9 cellular contexts compared by ENCODE assay signal in the genomic region with DNA sequence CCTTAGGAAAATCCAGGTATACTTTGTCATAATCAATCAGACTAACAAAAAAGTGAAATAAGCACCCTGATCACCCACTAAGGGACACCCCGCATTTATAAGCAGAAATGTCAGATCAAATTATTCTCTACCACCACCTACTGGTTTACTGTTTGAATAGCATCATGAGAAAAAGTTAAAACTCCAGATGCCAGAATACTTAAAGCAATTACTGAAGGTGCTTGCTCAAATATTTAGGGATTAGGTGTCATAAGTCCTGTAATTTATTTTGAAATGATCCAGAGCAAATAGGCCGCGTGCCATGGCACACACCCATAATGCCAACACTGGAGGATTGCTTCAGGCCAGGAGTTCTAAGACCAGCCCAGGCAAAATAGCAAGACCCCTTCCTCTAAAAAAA. TPM values are rescaled to one million over a fixed set of nuclear protein-coding genes. Genes with fewer than 3 reads are reported as not detected.
DNase-seq lines count a peak whose midpoint lies in the region; ATAC-seq, FAIRE-seq and TF ChIP-seq lines count a peak whose summit lies in the region.
"Had no signal": no experiment of that assay in that cellular context is flagged by ENCODE, and none has a peak within 500 bp of the region (broad histone marks: within the 10 kb centered on the region; RNA-seq: fewer than 3 reads in every experiment).

No MANE protein-coding gene starts in this region.

- no peaks in the 10 kb centered on the region for H3F3A ChIP-seq in PC-3 (ENCODE audit: low read length, unreplicated experiment)

- H3K27me3 ChIP-seq in PC-3 (ENCODE audit: low read length) (no peaks in the 10 kb centered on the region), ovary (no peaks in the 10 kb centered on the region)

- H3K79me2 ChIP-seq in PC-3 (ENCODE audit: low read length): peaks cover 40% of the 10 kb centered on the region

- 45 to 51% (median 48%) methylated on average over 3 of the region's 3 CpGs for WGBS in ovary, 3 donors

- H2AFZ ChIP-seq in PC-3 (ENCODE audit: low read length): no peak overlapping the region

- peak overlapping the region; percentile 91 for H3K4me3 ChIP-seq in PC-3 (ENCODE audit: low read length)
- no peak overlapping the region for H3K4me3 ChIP-seq in ovary

- H3K4me1 ChIP-seq in PC-3 (ENCODE audit: insufficient read depth, low read length) (peaks cover 12% of the 10 kb centered on the region), ovary (ENCODE audit: insufficient read depth) (peaks cover 6% of the 10 kb centered on the region)

- intact Hi-C loops in CD14-positive monocyte (cut with micrococcal nuclease): loop anchor here (1.0 to 10.0 kb wide), 4 partner anchors 57 to 211 kb away; no protein-coding TSS in a partner anchor
- intact Hi-C loops in PC-3 (cut with micrococcal nuclease): loop anchor here (5.0 kb wide), 1 partner anchor 113 kb away; no protein-coding TSS in a partner anchor
- intact Hi-C loops in ovary (cut with DNase I): no loop called here

- peak overlapping the region; percentile 69 to 71 for H3K4me3 Mint-ChIP-seq in CD14-positive monocyte
- no peak overlapping the region for H3K4me3 Mint-ChIP-seq in T-helper 17 cell

- H3K36me3 ChIP-seq in PC-3 (ENCODE audit: low read depth, low read length): peaks cover 39% of the 10 kb centered on the region
- no peaks in the 10 kb centered on the region for H3K36me3 ChIP-seq in ovary

- no TSS peak for BruUV-seq in PC-3 (replicated peaks; lab: Mats Ljungman, UMichigan)

- TF ChIP-seq POLR2A in ovary (IDR thresholded peaks at IDR 0.05): no peak

- peak; percentile 87 for TF ChIP-seq CTCF in CD14-positive monocyte (IDR thresholded peaks at IDR 0.05)
- TF ChIP-seq CTCF in GM20000 (IDR thresholded peaks at IDR 0.05; ENCODE audit: extremely low read depth, missing control alignments): peak; percentile 27
- peak; percentile 57 for TF ChIP-seq CTCF in PC-3 (conservative IDR thresholded peaks at IDR 0.05; ENCODE audit: low read depth, low read length)
- peak in 2 of 3 donors; percentile 40 to 60 for TF ChIP-seq CTCF in ovary (IDR thresholded peaks at IDR 0.05)

- no peaks in the 10 kb centered on the region for H3K9me2 ChIP-seq in PC-3 (replicated peaks; ENCODE audit: low read length)

- no peaks in the 10 kb centered on the region for H4K20me1 ChIP-seq in PC-3 (ENCODE audit: low read length)

- H3K9me3 Mint-ChIP-seq in CD14-positive monocyte: no peaks in the 10 kb centered on the region

- ATAC-seq in PC-3 (no peak), T-helper 17 cell (no peak), HG03457 (IDR thresholded peaks at IDR 0.05; ENCODE audit: unreplicated experiment) (no peak)

- no peak for DNase-seq in CD14-positive monocyte (ENCODE audit: low spot score)
- no peak for DNase-seq in GM20000 (ENCODE audit: low spot score)
- peak; percentile 48 for DNase-seq in PC-3
- no peak for DNase-seq in ovary
- no peak for DNase-seq in mucosa of gallbladder (ENCODE audit: low spot score)
- no peak for DNase-seq in T-helper 17 cell

- POLR2A ChIA-PET in PC-3 (lab: Charles Lee; ENCODE audit: unreplicated experiment): no interaction called here

- no peak overlapping the region for H3K27ac ChIP-seq in PC-3 (ENCODE audit: low read length)
- no peak overlapping the region for H3K27ac ChIP-seq in ovary

- TF ChIP-seq EP300 in ovary (IDR thresholded peaks at IDR 0.05): no peak

- CTCF ChIA-PET in PC-3 (lab: Charles Lee): interaction anchor here (1.1 kb wide), 1 partner anchor 145 kb away, joined by 3 read pairs; no protein-coding TSS in a partner anchor

- no peak overlapping the region for H3K9ac ChIP-seq in PC-3 (ENCODE audit: low read length)

- H3K9me3 ChIP-seq in PC-3 (ENCODE audit: low read length): no peaks in the 10 kb centered on the region
- no peaks in the 10 kb centered on the region for H3K9me3 ChIP-seq in ovary
- H3K9me3 ChIP-seq in T-helper 17 cell (ENCODE audit: control insufficient read depth, low read length, poor library complexity, severe bottlenecking): no peaks in the 10 kb centered on the region

- peaks cover 6 to 22% of the 10 kb centered on the region in 2 donors for H3K36me3 Mint-ChIP-seq in CD14-positive monocyte
- no peaks in the 10 kb centered on the region for H3K36me3 Mint-ChIP-seq in T-helper 17 cell (ENCODE audit: low read depth)

- H3K27ac Mint-ChIP-seq in CD14-positive monocyte (peak overlapping the region in 6 of 7 donors; percentile 54 to 87 (median 80)), T-helper 17 cell (no peak overlapping the region)

- H3K27me3 Mint-ChIP-seq in CD14-positive monocyte (ENCODE audit: low read depth in 3 of 3) (no peaks in the 10 kb centered on the region), T-helper 17 cell (no peaks in the 10 kb centered on the region)

- H3K4me2 ChIP-seq in PC-3 (ENCODE audit: low read length): peak overlapping the region; percentile 85

- H3K4me1 Mint-ChIP-seq in CD14-positive monocyte (peaks cover 33% of the 10 kb centered on the region), T-helper 17 cell (peaks cover 22% of the 10 kb centered on the region)

- FAIRE-seq in endometrium (lab: Jason Lieb, UNC): peak; percentile 39

RNA-seq across cellular contexts. Expression of gene TOP2A, which starts 2.3 kb away (rescaled TPM):
- polyA plus RNA-seq in CD14-positive monocyte (under 1 TPM; 0.28 to 0.94 TPM), ovary (1 to 10 TPM; 1.2 to 3.3 TPM)
- total RNA-seq in PC-3 (2014; rRNA removed) (97.1 and 104 TPM in 2 replicates), ovary (1 to 10 TPM in 3 of 7 donors, under 1 TPM in 4; 0.36 to 4.5 (median 0.82) TPM), mucosa of gallbladder (5.2 TPM), T-helper 17 cell (1 to 10 TPM; 4.1 to 6.4 TPM)

RNA-seq across cellular contexts. Expression of gene IGFBP4, which starts 27.9 kb away (rescaled TPM):
- polyA plus RNA-seq in CD14-positive monocyte: under 1 TPM in 1 of 2 donors, not detected in 1; 0.15 TPM
- total RNA-seq in PC-3 (2014; rRNA removed): 164 and 297 TPM in 2 replicates
- total RNA-seq in ovary: 1,000 to 10,000 TPM in 5 of 7 donors, 100 to 1,000 TPM in 2; 457 to 3,447 (median 1,460) TPM
- 100 to 1,000 TPM; 634 to 809 TPM for polyA plus RNA-seq in ovary
- total RNA-seq in mucosa of gallbladder: 351 TPM
- 1 to 10 TPM; 5.7 to 7.0 TPM for total RNA-seq in T-helper 17 cell

RNA-seq across cellular contexts. Expression of gene GJD3, which starts 50.9 kb away (rescaled TPM):
- not detected for polyA plus RNA-seq in CD14-positive monocyte
- not detected in 2 replicates for total RNA-seq in PC-3 (2014; rRNA removed)
- 1 to 10 TPM in 2 of 7 donors, under 1 TPM in 3, not detected in 2; 0.66 to 1.8 (median 0.92) TPM for total RNA-seq in ovary
- polyA plus RNA-seq in ovary: under 1 TPM in 1 of 2 donors, not detected in 1; 0.24 TPM
- total RNA-seq in mucosa of gallbladder: 1.9 TPM
- not detected for total RNA-seq in T-helper 17 cell
- total RNA-seq: T-helper 1 cell treated with Interleukin-12 subunit alpha and Interleukin-12 subunit beta and Interleukin-4 antibody, amounts not matched to agents 30 ng/mL and 1 ng/mL, for 36 hours had no signal

Comparison
In these comparisons a context has a peak if more than half of its experiments do, and no peak if none do; other contexts are left out.
1. CTCF ChIP-seq: peak in every context shown above with its lines; median percentile 87 in CD14-positive monocyte; 57 in PC-3; 50 in ovary; 27 in GM20000.
2. RNA of gene TOP2A, which starts 2.3 kb away (total RNA-seq): 97.1 to 104 TPM in PC-3; 4.1 to 6.4 TPM in T-helper 17 cell, 5.2 TPM in mucosa of gallbladder (single experiment) and 0.36 to 4.5 TPM in ovary; every median in the first group is over 10 times any median in the second.
3. RNA of gene IGFBP4, which starts 27.9 kb away (total RNA-seq): 457 to 3,447 TPM in ovary, 351 TPM in mucosa of gallbladder (single experiment) and 164 to 297 TPM in PC-3; 5.7 to 7.0 TPM in T-helper 17 cell; every median in the first group is over 10 times any median in the second.
4. intact Hi-C loops: an anchor here in CD14-positive monocyte (1.0 to 10.0 kb wide) and PC-3 (5.0 kb wide); none called in ovary.